ENCODE assay signal across 10 cellular contexts in the genomic region with DNA sequence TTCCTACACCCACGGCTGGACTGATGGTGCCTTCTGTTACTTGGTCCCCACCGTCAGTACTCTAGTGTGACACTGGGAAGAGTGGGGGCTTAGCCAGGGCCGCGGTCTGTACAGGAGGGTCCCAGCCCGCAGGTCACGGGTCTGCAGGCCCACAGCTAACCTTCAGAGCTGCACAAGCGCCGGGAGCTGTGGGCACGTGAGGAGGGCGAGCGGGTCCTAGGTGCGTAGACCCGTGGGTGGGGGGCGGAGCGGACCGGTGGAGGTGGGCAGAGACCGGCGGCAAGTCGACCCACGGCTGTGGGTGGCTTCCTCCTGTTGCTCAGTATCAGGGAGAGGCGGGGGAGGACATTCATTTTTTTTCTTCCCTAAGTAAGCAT. TPM values are rescaled to one million over a fixed set of nuclear protein-coding genes. Genes with fewer than 3 reads are reported as not detected.
A peak's percentile ranks its signal among the peaks of the same experiment; 100 is the strongest.
DNase-seq lines count a peak whose midpoint lies in the region; ATAC-seq and TF ChIP-seq lines count a peak whose summit lies in the region.
"Had no signal": no experiment of that assay in that cellular context is flagged by ENCODE, and none has a peak within 500 bp of the region (broad histone marks: within the 10 kb centered on the region; RNA-seq: fewer than 3 reads in every experiment).

No MANE protein-coding gene starts in this region.

- no peak overlapping the region for H3K14ac ChIP-seq in mesenchymal stem cell (ENCODE audit: low read length in 2 of 2)

- H3K79me1 ChIP-seq in mesenchymal stem cell (replicated peaks; ENCODE audit: low read length, poor library complexity, severe bottlenecking): no peaks in the 10 kb centered on the region

- no peak for TF ChIP-seq CTCF in RWPE2 (IDR thresholded peaks at IDR 0.05; ENCODE audit: poor library complexity, severe bottlenecking)

- H3K27ac Mint-ChIP-seq in dendritic cell treated with granulocyte-macrophage colony-stimulating factor and Interleukin-4, amounts not matched to agents 40 ng/mL and 50 ng/mL, for 4 days: no peak overlapping the region

- H3K4ac ChIP-seq in mesenchymal stem cell (ENCODE audit: low read depth in 1 of 2, low read length in 2 of 2): no peak overlapping the region

- H3K18ac ChIP-seq in mesenchymal stem cell (ENCODE audit: low read depth in 1 of 2, low read length in 2 of 2): no peak overlapping the region

- peak overlapping the region; percentile 70 for H3K4me3 Mint-ChIP-seq in dendritic cell treated with granulocyte-macrophage colony-stimulating factor and Interleukin-4, amounts not matched to agents 40 ng/mL and 50 ng/mL, for 4 days

- H3K4me2 ChIP-seq in mesenchymal stem cell (ENCODE audit: low read length, poor library complexity, severe bottlenecking): peak overlapping the region; percentile 97

- H3K27ac ChIP-seq in RWPE2 (ENCODE audit: poor library complexity, severe bottlenecking) (no peak overlapping the region), mesenchymal stem cell (ENCODE audit: low read length, poor library complexity, severe bottlenecking) (no peak overlapping the region), subcutaneous abdominal adipose tissue (ENCODE audit: low read depth, low read length) (no peak overlapping the region)

- H3K36me3 ChIP-seq in RWPE2 (ENCODE audit: low read depth): no peaks in the 10 kb centered on the region
- H3K36me3 ChIP-seq in mesenchymal stem cell (ENCODE audit: control insufficient read depth in 1 of 2, insufficient read depth in 2 of 2, low read depth in 1 of 2, low read length in 2 of 2): no peaks in the 10 kb centered on the region
- no peaks in the 10 kb centered on the region for H3K36me3 ChIP-seq in subcutaneous abdominal adipose tissue (ENCODE audit: control insufficient read depth in 5 of 5, insufficient read depth in 5 of 5, low read length in 5 of 5)

- no peak overlapping the region for H4K91ac ChIP-seq in mesenchymal stem cell (ENCODE audit: low read length)

- DNase-seq in RWPE2 (ENCODE audit: low spot score): no peak
- no peak for DNase-seq in mesenchymal stem cell
- DNase-seq in MV-4-11 (lab: John Stamatoyannopoulos, UW): no peak
- DNase-seq: activated T-cell treated with anti-CD3 and anti-CD28 coated beads, Interleukin-2, amount 50 U/mL, for 1 hour; GOT3 had no signal

- H2BK120ac ChIP-seq in mesenchymal stem cell (ENCODE audit: low read depth, low read length): no peak overlapping the region

- no peak overlapping the region for H4K8ac ChIP-seq in mesenchymal stem cell (ENCODE audit: low read length)

- intact Hi-C loops in dendritic cell treated with granulocyte-macrophage colony-stimulating factor and Interleukin-4, amounts not matched to agents 40 ng/mL and 50 ng/mL, for 4 days (cut with micrococcal nuclease): no loop called here

- H3K9me3 Mint-ChIP-seq in dendritic cell treated with granulocyte-macrophage colony-stimulating factor and Interleukin-4, amounts not matched to agents 40 ng/mL and 50 ng/mL, for 4 days: no peaks in the 10 kb centered on the region

- H2AFZ ChIP-seq in mesenchymal stem cell (ENCODE audit: low read depth, low read length): no peak overlapping the region

- H3K27me3 Mint-ChIP-seq in dendritic cell treated with granulocyte-macrophage colony-stimulating factor and Interleukin-4, amounts not matched to agents 40 ng/mL and 50 ng/mL, for 4 days: peaks cover 81% of the 10 kb centered on the region

- no peaks in the 10 kb centered on the region for H3K36me3 Mint-ChIP-seq in dendritic cell treated with granulocyte-macrophage colony-stimulating factor and Interleukin-4, amounts not matched to agents 40 ng/mL and 50 ng/mL, for 4 days (ENCODE audit: low read depth)

- peak overlapping the region; percentile 56 for H3K4me3 ChIP-seq in RWPE2 (ENCODE audit: severe bottlenecking)
- H3K4me3 ChIP-seq in mesenchymal stem cell (ENCODE audit: insufficient read depth in 1 of 2, low read depth in 1 of 2, low read length in 2 of 2): peak overlapping the region in 1 of 2 experiments; percentile 81
- peak overlapping the region in 4 of 5 donors; percentile 58 to 68 (median 66) for H3K4me3 ChIP-seq in subcutaneous abdominal adipose tissue (ENCODE audit: low read depth in 1 of 5, low read length in 5 of 5)

- no peak overlapping the region for H2BK15ac ChIP-seq in mesenchymal stem cell (ENCODE audit: low read depth, poor library complexity, severe bottlenecking)

- H2AK5ac ChIP-seq in mesenchymal stem cell (ENCODE audit: low read length, severe bottlenecking): no peak overlapping the region

- H3K4me1 ChIP-seq in RWPE2 (ENCODE audit: insufficient read depth, poor library complexity, severe bottlenecking) (peaks cover 7% of the 10 kb centered on the region), mesenchymal stem cell (ENCODE audit: control insufficient read depth, insufficient read depth, low read depth, low read length) (peaks cover 20% of the 10 kb centered on the region), subcutaneous abdominal adipose tissue (ENCODE audit: control insufficient read depth in 5 of 5, insufficient read depth in 5 of 5, low read length in 5 of 5) (peaks cover 0 to 34% (median 23%) of the 10 kb centered on the region in 5 donors)

- H2BK5ac ChIP-seq in mesenchymal stem cell (ENCODE audit: low read depth, low read length, poor library complexity, severe bottlenecking): no peak overlapping the region

- 33% methylated on average over 18 of the region's 21 CpGs for WGBS in mesenchymal stem cell

- no peak overlapping the region for H2BK12ac ChIP-seq in mesenchymal stem cell (ENCODE audit: low read length in 2 of 2)

- peaks cover 35% of the 10 kb centered on the region for H3K4me1 Mint-ChIP-seq in dendritic cell treated with granulocyte-macrophage colony-stimulating factor and Interleukin-4, amounts not matched to agents 40 ng/mL and 50 ng/mL, for 4 days (ENCODE audit: low read depth)

- H3K9ac ChIP-seq in mesenchymal stem cell (ENCODE audit: low read length): peak overlapping the region; percentile 79
- H3K9ac ChIP-seq in subcutaneous abdominal adipose tissue (ENCODE audit: low read length in 5 of 5): no peak overlapping the region

- H3K23ac ChIP-seq in mesenchymal stem cell (ENCODE audit: low read length in 2 of 2): no peak overlapping the region

- peaks cover 30% of the 10 kb centered on the region for H3K27me3 ChIP-seq in RWPE2 (ENCODE audit: insufficient read depth, poor library complexity, severe bottlenecking)
- H3K27me3 ChIP-seq in mesenchymal stem cell (ENCODE audit: control insufficient read depth in 1 of 2, insufficient read depth in 1 of 2, low read length in 2 of 2): peaks cover 3 to 78% of the 10 kb centered on the region in 2 experiments
- peaks cover 0 to 14% (median 10%) of the 10 kb centered on the region in 5 donors for H3K27me3 ChIP-seq in subcutaneous abdominal adipose tissue (ENCODE audit: control insufficient read depth in 5 of 5, insufficient read depth in 4 of 5, low read length in 5 of 5)

- ATAC-seq in RWPE2 (ENCODE audit: low read depth) (no peak), HG03139 (IDR thresholded peaks at IDR 0.05; ENCODE audit: unreplicated experiment) (no peak), HG02973 (IDR thresholded peaks at IDR 0.05; ENCODE audit: unreplicated experiment) (no peak), HG03135 (IDR thresholded peaks at IDR 0.05; ENCODE audit: unreplicated experiment) (no peak)

- no peaks in the 10 kb centered on the region for H3K9me3 ChIP-seq in RWPE2 (ENCODE audit: severe bottlenecking)
- no peaks in the 10 kb centered on the region for H3K9me3 ChIP-seq in mesenchymal stem cell (ENCODE audit: control insufficient read depth, low read length)
- no peaks in the 10 kb centered on the region for H3K9me3 ChIP-seq in subcutaneous abdominal adipose tissue (ENCODE audit: control insufficient read depth in 5 of 5, low read length in 5 of 5)

RNA-seq across cellular contexts. Expression of gene TNFAIP8L3, which starts 1.2 kb away (rescaled TPM):
- 0.10 TPM for polyA plus RNA-seq in mesenchymal stem cell (2013, experiment 1 of 2)
- 0.10 TPM for polyA plus RNA-seq in mesenchymal stem cell (2013, experiment 2 of 2)
